7 cellular contexts compared by ENCODE assay signal in the genomic region with DNA sequence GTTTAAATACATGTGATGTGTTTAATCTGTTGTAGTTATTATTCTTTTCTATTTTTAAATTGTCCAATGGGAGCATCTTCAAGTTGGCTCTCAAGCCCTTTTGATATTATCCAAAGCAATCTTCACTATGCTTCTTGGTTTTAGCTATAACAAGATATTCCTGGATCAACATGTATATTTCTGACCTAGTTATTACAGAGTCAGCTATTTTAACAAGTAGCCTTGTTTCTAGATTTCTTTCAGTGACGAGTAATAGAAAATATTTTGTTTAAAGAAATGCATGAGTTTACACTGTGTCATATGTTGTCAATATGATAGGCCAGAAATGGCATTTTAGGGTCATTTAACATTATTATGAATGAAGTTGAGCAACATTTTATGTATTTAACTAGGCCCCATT.
"Had no signal": no experiment of that assay in that cellular context is flagged by ENCODE, and none has a peak within 500 bp of the region (broad histone marks: within the 10 kb centered on the region; RNA-seq: fewer than 3 reads in every experiment).

No MANE protein-coding gene starts in this region.

- H3K4me2 ChIP-seq: KMS-11 had no signal

- DNase-seq: Karpas-422, Kasumi-1, KBM-7, KG1 had no signal

- H3K27ac ChIP-seq: HL-60, KMS-11 had no signal

- H3K9ac ChIP-seq: KMS-11 had no signal

- FAIRE-seq: HTR-8/SVneo had no signal
